In genomic region chr1:172654535-172654934, GRCh38 we compare ENCODE assay signal across 15 cellular contexts. TPM values are rescaled to one million over a fixed set of nuclear protein-coding genes. Genes with fewer than 3 reads are reported as not detected.
DNase-seq lines count a peak whose midpoint lies in the region; ATAC-seq and TF ChIP-seq lines count a peak whose summit lies in the region.
"Had no signal": no experiment of that assay in that cellular context is flagged by ENCODE, and none has a peak within 500 bp of the region (broad histone marks: within the 10 kb centered on the region; RNA-seq: fewer than 3 reads in every experiment).

No MANE protein-coding gene starts in this region.

- no peak for TF ChIP-seq POLR2A in transverse colon (IDR thresholded peaks at IDR 0.05)

- 86 to 92% methylated on average over 1 to 2 of the region's 2 CpGs for WGBS in transverse colon (ENCODE audit: low coverage in 1 of 2), 2 donors

- no peak for TF ChIP-seq EP300 in transverse colon (IDR thresholded peaks at IDR 0.05; ENCODE audit: low read depth)

- peaks cover 8% of the 10 kb centered on the region for H3K4me1 ChIP-seq in RWPE2 (ENCODE audit: insufficient read depth, poor library complexity, severe bottlenecking)
- H3K4me1 ChIP-seq in transverse colon, result no peaks in the 10 kb centered on the region
- H3K4me1 ChIP-seq: neural progenitor cell had no signal

- H3K27me3 ChIP-seq in AG04450 (ENCODE audit: control insufficient read depth, insufficient read depth, low read length) (no peaks in the 10 kb centered on the region), RWPE2 (ENCODE audit: insufficient read depth, poor library complexity, severe bottlenecking) (no peaks in the 10 kb centered on the region), transverse colon (no peaks in the 10 kb centered on the region)
- H3K27me3 ChIP-seq: neural progenitor cell had no signal

- no peaks in the 10 kb centered on the region for H3K36me3 ChIP-seq in RWPE2 (ENCODE audit: low read depth)
- H3K36me3 ChIP-seq in transverse colon, result no peaks in the 10 kb centered on the region
- H3K36me3 ChIP-seq: neural progenitor cell had no signal

- in situ Hi-C loops in transverse colon (cut with MboI; ENCODE audit: low pct_ligation_motif_present in 1 of 4, low pct_unique_long_range_greater_than_20kb in 1 of 4, low sequenced_read_pairs in 3 of 4), result no loop called here

- H3K4me3 ChIP-seq in AG04450 (ENCODE audit: low read depth, low read length), result no peak overlapping the region
- H3K4me3 ChIP-seq in RWPE2 (ENCODE audit: severe bottlenecking), result no peak overlapping the region
- no peak overlapping the region for H3K4me3 ChIP-seq in fibroblast of the aortic adventitia (ENCODE audit: low read depth, low read length)
- no peak overlapping the region for H3K4me3 ChIP-seq in transverse colon
- H3K4me3 ChIP-seq: neural progenitor cell had no signal

- TF ChIP-seq CTCF in AG04450 (IDR thresholded peaks at IDR 0.05; ENCODE audit: low read depth, low read length) (no peak), RWPE2 (IDR thresholded peaks at IDR 0.05; ENCODE audit: poor library complexity, severe bottlenecking) (no peak), fibroblast of the aortic adventitia (IDR thresholded peaks at IDR 0.05; ENCODE audit: insufficient read depth, low read length) (no peak), transverse colon (IDR thresholded peaks at IDR 0.05) (no peak)

- intact Hi-C loops in transverse colon (cut with DNase I; ENCODE audit: low total_unique reads), result no loop called here

- DNase-seq in AG04450 (ENCODE audit: low read depth, low spot score) (peak; percentile 24), GM04503 (ENCODE audit: low read depth) (peak; percentile 39), RWPE2 (ENCODE audit: low spot score) (no peak), fibroblast of the aortic adventitia (ENCODE audit: low read depth) (peak; percentile 69), NCI-H1436 treated with DMSO at 0.1 percent for 48 hours (lab: John Stamatoyannopoulos, UW) (no peak), NCI-H187 (lab: John Stamatoyannopoulos, UW) (no peak), transverse colon (no peak)
- DNase-seq: activated B cell treated with CpG ODN at 0.5 μM for 24 hours; activated naive CD8-positive, alpha-beta T cell treated with anti-CD3 and anti-CD28 coated beads, Interleukin-2, amount 10 ng/mL, durations not matched to agents 7 days and 5 days; endodermal cell; NCI-H2227 treated with DMSO at 0.1 percent for 48 hours had no signal

- H3K27ac ChIP-seq in AG04450 (ENCODE audit: low read depth, low read length), result no peak overlapping the region
- H3K27ac ChIP-seq in RWPE2 (ENCODE audit: poor library complexity, severe bottlenecking), result peak overlapping the region; percentile 39
- H3K27ac ChIP-seq in transverse colon, result no peak overlapping the region
- H3K27ac ChIP-seq: KMS-11, neural progenitor cell had no signal

- no peaks in the 10 kb centered on the region; the same call in 1 of the 2 replicates for H3K9me3 ChIP-seq in AG04450 (ENCODE audit: control insufficient read depth, insufficient read depth, low read length)
- no peaks in the 10 kb centered on the region for H3K9me3 ChIP-seq in RWPE2 (ENCODE audit: severe bottlenecking)
- no peaks in the 10 kb centered on the region for H3K9me3 ChIP-seq in transverse colon

- POLR2A ChIA-PET in AG04450 (lab: Yijun Ruan, JAX), result no interaction called here

- CTCF ChIA-PET in AG04450 (lab: Charles Lee), result no interaction called here

- ATAC-seq in RWPE2 (ENCODE audit: low read depth) (peak; percentile 95), HG02759 (IDR thresholded peaks at IDR 0.05; ENCODE audit: unreplicated experiment) (no peak)
- ATAC-seq: Right ventricle myocardium inferior had no signal

RNA-seq across cellular contexts. Expression of gene FASLG, which starts 4.4 kb away (rescaled TPM):
- not detected in 2 replicates for polyA plus RNA-seq in AG04450 (2011; rRNA removed)
- polyA minus RNA-seq in AG04450 (2011; rRNA and poly(A)+ RNA removed), result not detected in 2 replicates
- not detected in 2 replicates for total RNA-seq in fibroblast of the aortic adventitia (ENCODE audit: low replicate concordance)
- 1 to 10 TPM in 1 of 4 donors, under 1 TPM in 1, not detected in 2; 0.68 to 2.2 TPM for total RNA-seq in transverse colon
- total RNA-seq: activated B cell treated with CpG ODN at 0.5 μM for 24 hours, endodermal cell had no signal

Comparison
In these comparisons a context has a peak if more than half of its experiments do, and no peak if none do; other contexts are left out.
1. DNase-seq: peak in AG04450 (single experiment), GM04503 (single experiment) and fibroblast of the aortic adventitia (single experiment); none in RWPE2 (single experiment), NCI-H1436 treated with DMSO at 0.1 percent for 48 hours (single experiment), NCI-H187 (0 of 2) and transverse colon (single experiment).